8 cellular contexts compared by ENCODE assay signal in the genomic region with DNA sequence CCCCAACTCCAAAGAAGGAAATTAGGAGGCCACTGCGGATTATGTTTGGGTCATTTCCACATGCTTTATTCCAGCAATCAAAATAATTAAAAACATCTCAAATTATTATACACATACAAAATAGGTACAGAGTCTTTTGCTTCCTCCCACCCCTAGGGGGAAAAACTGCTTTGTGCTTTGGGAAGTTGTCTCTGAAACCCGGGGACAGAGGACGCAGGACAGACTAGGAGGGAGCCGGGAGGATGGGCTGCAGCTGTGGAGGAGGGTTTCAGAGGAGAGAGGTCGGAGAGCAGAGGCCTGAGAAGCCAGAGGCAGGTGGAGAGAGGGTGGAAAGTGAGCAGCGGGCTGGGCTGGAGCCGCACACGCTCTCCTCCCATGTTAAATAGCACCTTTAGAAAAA. TPM values are rescaled to one million over a fixed set of nuclear protein-coding genes. Genes with fewer than 3 reads are reported as not detected.
DNase-seq lines count a peak whose midpoint lies in the region; ATAC-seq and TF ChIP-seq lines count a peak whose summit lies in the region.

No MANE protein-coding gene starts in this region.

- CTCF ChIA-PET in AG04449 (lab: Yijun Ruan, JAX): no interaction called here
- CTCF ChIA-PET in HCT116 (lab: Charles Lee): no interaction called here

- intact Hi-C loops in HCT116 (cut with micrococcal nuclease) (no loop called here), left lung (cut with DNase I) (no loop called here)

- DNase-seq in AG04449 (ENCODE audit: low read depth, low spot score): no peak
- DNase-seq in HCT116 (ENCODE audit: low read depth, low spot score): no peak
- DNase-seq in left lung: peak in 1 of 2 donors; percentile 28
- DNase-seq in GM13976 (ENCODE audit: low spot score): no peak
- no peak for DNase-seq in NCI-H446 treated with DMSO at 0.1 percent for 48 hours (lab: John Stamatoyannopoulos, UW)

- no peak for TF ChIP-seq POLR2A in HCT116 (IDR thresholded peaks at IDR 0.05; ENCODE audit: borderline replicate concordance, extremely low read depth, insufficient read depth, insufficient read length)

- H3K36me3 ChIP-seq in HCT116 (ENCODE audit: control insufficient read depth in 1 of 2, insufficient read depth in 2 of 2, low read length in 2 of 2) (0 out of 4 replicates have a peak, but pooled peaks cover 0 to 13% of the 10 kb centered on the region in 2 experiments), left lung (peaks cover 0 to 37% of the 10 kb centered on the region in 2 donors)

- no peak overlapping the region for H3K27ac ChIP-seq in HCT116 (ENCODE audit: low read depth, low read length)
- H3K27ac ChIP-seq in left lung: peak overlapping the region in 1 of 2 donors; percentile 70

- H3K4me2 ChIP-seq in HCT116 (ENCODE audit: low read length): no peak overlapping the region

- H3K27ac Mint-ChIP-seq in activated naive CD8-positive, alpha-beta T cell: peak overlapping the region; percentile 58

- H3K9me3 ChIP-seq in HCT116 (ENCODE audit: control insufficient read depth in 1 of 2, insufficient read depth in 1 of 2, low read depth in 1 of 2, low read length in 2 of 2) (no peaks in the 10 kb centered on the region), left lung (no peaks in the 10 kb centered on the region)

- in situ Hi-C loops in GM13976 (cut with MboI; ENCODE audit: low sequenced_read_pairs, unreplicated experiment): no loop called here

- H3K79me2 ChIP-seq in HCT116 (ENCODE audit: insufficient read depth, low read length): no peaks in the 10 kb centered on the region

- no peaks in the 10 kb centered on the region for H3K36me3 Mint-ChIP-seq in activated naive CD8-positive, alpha-beta T cell

- H3K9me2 ChIP-seq in HCT116 (ENCODE audit: insufficient read depth): no peaks in the 10 kb centered on the region

- no peak for TF ChIP-seq RAD21 in HCT116 (IDR thresholded peaks at IDR 0.05; ENCODE audit: low read depth)

- H4K20me1 ChIP-seq in HCT116 (ENCODE audit: insufficient read depth): no peaks in the 10 kb centered on the region

- no TSS peak for BruUV-seq in HCT116 (replicated peaks; lab: Mats Ljungman, UMichigan)

- H2AFZ ChIP-seq in HCT116 (ENCODE audit: low read depth, low read length, poor library complexity, severe bottlenecking): no peak overlapping the region

- peak; percentile 24 for TF ChIP-seq CTCF in AG04449 (IDR thresholded peaks at IDR 0.05; ENCODE audit: insufficient read depth, low read length, missing control alignments)
- TF ChIP-seq CTCF in HCT116 (IDR thresholded peaks at IDR 0.05 in 2 of 3, conservative IDR thresholded peaks at IDR 0.05 in 1 of 3; ENCODE audit: borderline replicate concordance in 1 of 3, insufficient read depth in 1 of 3, low read depth in 2 of 3, low read length in 2 of 3): peak in 2 of 3 experiments; percentile 19 to 21; a peak in 1 of 6 replicates
- TF ChIP-seq CTCF in left lung (IDR thresholded peaks at IDR 0.05): no peak
- TF ChIP-seq CTCF in GM13976 (IDR thresholded peaks at IDR 0.05; ENCODE audit: borderline replicate concordance, control extremely low read depth, extremely low read depth, insufficient read depth, missing control alignments): no peak

- H3K27me3 Mint-ChIP-seq in activated naive CD8-positive, alpha-beta T cell: no peaks in the 10 kb centered on the region

- H3K4me1 Mint-ChIP-seq in activated naive CD8-positive, alpha-beta T cell (ENCODE audit: low read depth): peaks cover 11% of the 10 kb centered on the region

- POLR2A ChIA-PET in AG04449 (lab: Yijun Ruan, JAX) (interaction anchor here (5.2 to 44.9 kb wide), 4 partner anchors 12 to 106 kb away, joined by 31 to 2316 read pairs (median 784); partner anchors contain the start of genes COL1A1 and TMEM92), HCT116 (lab: Charles Lee) (no interaction called here)

- no peak overlapping the region; the same call in 1 of the 2 replicates for H3K4me3 ChIP-seq in AG04449 (ENCODE audit: low read depth, low read length)
- no peak overlapping the region for H3K4me3 ChIP-seq in HCT116 (replicated peaks in 1 of 2; ENCODE audit: low read depth in 1 of 2, low read length in 2 of 2)
- H3K4me3 ChIP-seq in left lung: peak overlapping the region in 1 of 2 donors; percentile 4

- ATAC-seq in HCT116 (peak; percentile 31; the same call in 1 of the 2 replicates), left lung (peak; percentile 2), HG03280 (IDR thresholded peaks at IDR 0.05; ENCODE audit: unreplicated experiment) (no peak), GM19351 (IDR thresholded peaks at IDR 0.05; ENCODE audit: unreplicated experiment) (no peak)

- no peak overlapping the region for H3K9ac ChIP-seq in HCT116 (ENCODE audit: low read length)

- RAD21 ChIA-PET in HCT116 (lab: Charles Lee; ENCODE audit: low non-redundant PET in 1 of 2, low total read pairs in 2 of 2, uncharacterized antibody in 2 of 2, unreplicated experiment in 2 of 2): no interaction called here

- H3K9me3 Mint-ChIP-seq in activated naive CD8-positive, alpha-beta T cell (ENCODE audit: low read depth): no peaks in the 10 kb centered on the region

- peak overlapping the region; percentile 72 for H3K4me3 Mint-ChIP-seq in activated naive CD8-positive, alpha-beta T cell

- H3K27me3 ChIP-seq in HCT116 (ENCODE audit: insufficient read depth, low read length) (no peaks in the 10 kb centered on the region), left lung (no peaks in the 10 kb centered on the region)

- H3K4me1 ChIP-seq in HCT116 (ENCODE audit: control insufficient read depth in 1 of 2, insufficient read depth in 2 of 2, low read length in 2 of 2) (peaks cover under 1 to 2% of the 10 kb centered on the region in 2 experiments), left lung (peaks cover 0 to 21% of the 10 kb centered on the region in 2 donors)

TF ChIP-seq in HCT116, 20 proteins besides CTCF, POLR2A, EP300 and RAD21 (continues in another document):
- no peak for TF ChIP-seq ZFX (IDR thresholded peaks at IDR 0.05)
- TF ChIP-seq SRF (IDR thresholded peaks at IDR 0.05; ENCODE audit: low read depth): no peak
- TF ChIP-seq, protein P1, sequence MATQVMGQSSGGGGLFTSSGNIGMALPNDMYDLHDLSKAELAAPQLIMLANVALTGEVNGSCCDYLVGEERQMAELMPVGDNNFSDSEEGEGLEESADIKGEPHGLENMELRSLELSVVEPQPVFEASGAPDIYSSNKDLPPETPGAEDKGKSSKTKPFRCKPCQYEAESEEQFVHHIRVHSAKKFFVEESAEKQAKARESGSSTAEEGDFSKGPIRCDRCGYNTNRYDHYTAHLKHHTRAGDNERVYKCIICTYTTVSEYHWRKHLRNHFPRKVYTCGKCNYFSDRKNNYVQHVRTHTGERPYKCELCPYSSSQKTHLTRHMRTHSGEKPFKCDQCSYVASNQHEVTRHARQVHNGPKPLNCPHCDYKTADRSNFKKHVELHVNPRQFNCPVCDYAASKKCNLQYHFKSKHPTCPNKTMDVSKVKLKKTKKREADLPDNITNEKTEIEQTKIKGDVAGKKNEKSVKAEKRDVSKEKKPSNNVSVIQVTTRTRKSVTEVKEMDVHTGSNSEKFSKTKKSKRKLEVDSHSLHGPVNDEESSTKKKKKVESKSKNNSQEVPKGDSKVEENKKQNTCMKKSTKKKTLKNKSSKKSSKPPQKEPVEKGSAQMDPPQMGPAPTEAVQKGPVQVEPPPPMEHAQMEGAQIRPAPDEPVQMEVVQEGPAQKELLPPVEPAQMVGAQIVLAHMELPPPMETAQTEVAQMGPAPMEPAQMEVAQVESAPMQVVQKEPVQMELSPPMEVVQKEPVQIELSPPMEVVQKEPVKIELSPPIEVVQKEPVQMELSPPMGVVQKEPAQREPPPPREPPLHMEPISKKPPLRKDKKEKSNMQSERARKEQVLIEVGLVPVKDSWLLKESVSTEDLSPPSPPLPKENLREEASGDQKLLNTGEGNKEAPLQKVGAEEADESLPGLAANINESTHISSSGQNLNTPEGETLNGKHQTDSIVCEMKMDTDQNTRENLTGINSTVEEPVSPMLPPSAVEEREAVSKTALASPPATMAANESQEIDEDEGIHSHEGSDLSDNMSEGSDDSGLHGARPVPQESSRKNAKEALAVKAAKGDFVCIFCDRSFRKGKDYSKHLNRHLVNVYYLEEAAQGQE (IDR thresholded peaks at IDR 0.05; ENCODE audit: low read depth): no peak
- TF ChIP-seq EZH2 (IDR thresholded peaks at IDR 0.05): no peak
- no peak for TF ChIP-seq CBX3 (IDR thresholded peaks at IDR 0.05; ENCODE audit: low read depth)
- TF ChIP-seq, protein P2, sequence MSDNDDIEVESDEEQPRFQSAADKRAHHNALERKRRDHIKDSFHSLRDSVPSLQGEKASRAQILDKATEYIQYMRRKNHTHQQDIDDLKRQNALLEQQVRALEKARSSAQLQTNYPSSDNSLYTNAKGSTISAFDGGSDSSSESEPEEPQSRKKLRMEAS (IDR thresholded peaks at IDR 0.05): no peak
- TF ChIP-seq ATF3 (IDR thresholded peaks at IDR 0.05): no peak
- TF ChIP-seq CEBPB (IDR thresholded peaks at IDR 0.05; ENCODE audit: low read depth): no peak
- no peak for TF ChIP-seq EZH2phosphoT487 (IDR thresholded peaks at IDR 0.05; ENCODE audit: borderline replicate concordance)
- TF ChIP-seq SP1 (IDR thresholded peaks at IDR 0.05; ENCODE audit: low read depth): no peak
- TF ChIP-seq SIN3A (IDR thresholded peaks at IDR 0.05; ENCODE audit: low read depth): no peak

RNA-seq across cellular contexts. Expression of gene COL1A1, which starts 17.4 kb away (rescaled TPM):
- total RNA-seq in HCT116 (2021; ENCODE audit: unreplicated experiment) (33.6 TPM), left lung (1,000 to 10,000 TPM in 1 of 2 donors, 100 to 1,000 TPM in 1; 867 to 4,830 TPM)
- polyA plus RNA-seq in HCT116 (2012): 22.1 and 42.6 TPM in 2 replicates

RNA-seq across cellular contexts. Expression of gene SGCA, which starts 18.3 kb away (rescaled TPM):
- total RNA-seq in HCT116 (2021; ENCODE audit: unreplicated experiment) (0.37 TPM), left lung (10 to 100 TPM in 1 of 2 donors, 1 to 10 TPM in 1; 8.3 to 18.5 TPM)
- polyA plus RNA-seq in HCT116 (2012): 0.21 and 0.56 TPM in 2 replicates

RNA-seq across cellular contexts. Expression of gene PPP1R9B, which starts 33.6 kb away (rescaled TPM):
- 112 TPM for total RNA-seq in HCT116 (2021; ENCODE audit: unreplicated experiment)
- 65.7 and 68.5 TPM in 2 replicates for polyA plus RNA-seq in HCT116 (2012)
- total RNA-seq in left lung: 10 to 100 TPM; 67.4 to 86.6 TPM

RNA-seq across cellular contexts. Expression of gene SAMD14, which starts 54.1 kb away (rescaled TPM):
- total RNA-seq in HCT116 (2021; ENCODE audit: unreplicated experiment) (1.5 TPM), left lung (10 to 100 TPM in 1 of 2 donors, 1 to 10 TPM in 1; 8.4 to 10.2 TPM)
- polyA plus RNA-seq in HCT116 (2012): 0.74 and 0.79 TPM in 2 replicates

Comparison
In these comparisons a context has a peak if more than half of its experiments do, and no peak if none do; other contexts are left out.
1. CTCF ChIP-seq: peak in AG04449 (single experiment) and HCT116 (2 of 3); none in left lung (0 of 2) and GM13976 (single experiment).
2. ATAC-seq: peak in HCT116 (single experiment) and left lung (single experiment); none in HG03280 (single experiment) and GM19351 (single experiment).
3. RNA of gene COL1A1, which starts 17.4 kb away (total RNA-seq): 867 to 4,830 TPM in left lung; 33.6 TPM in HCT116 (single experiment); every median in the first group is over 10 times any median in the second.